1 cellular context compared by ENCODE assay signal in the genomic region with DNA sequence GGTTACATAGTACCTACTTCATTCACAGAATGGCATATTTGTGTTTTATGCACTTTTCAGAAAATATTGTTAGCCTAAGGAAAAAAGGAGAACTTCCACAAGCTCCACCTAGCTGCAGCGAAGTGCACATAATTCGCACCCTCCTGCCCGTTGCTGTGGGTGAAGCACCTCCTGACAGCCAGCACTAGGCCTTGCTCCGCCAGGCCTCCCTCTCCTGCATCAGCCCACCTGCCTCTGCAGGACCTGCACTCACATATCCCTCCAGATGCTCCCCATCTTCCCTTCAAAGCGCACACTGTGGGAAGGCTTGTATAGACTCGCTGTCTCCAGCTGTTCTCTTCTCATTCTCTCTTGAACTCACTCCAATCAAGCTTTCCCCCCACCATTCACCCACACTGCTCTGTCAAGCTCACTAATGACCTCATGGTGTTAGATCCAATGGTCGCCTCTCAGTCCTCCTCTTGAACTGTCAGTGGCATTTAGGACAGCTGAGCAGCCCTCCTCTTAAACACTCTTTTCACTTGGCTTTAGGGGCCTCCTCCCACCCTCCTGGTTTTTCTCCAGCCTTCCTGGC.
TF ChIP-seq lines count a peak whose summit lies in the region.

No MANE protein-coding gene starts in this region.

TF ChIP-seq in H1, 55 proteins besides CTCF, POLR2A, EP300 and RAD21 (continued from another document):
- no peak for TF ChIP-seq CTBP2 (IDR thresholded peaks at IDR 0.05; ENCODE audit: borderline replicate concordance, insufficient read depth, insufficient read length, low read length)
- TF ChIP-seq, protein P1, sequence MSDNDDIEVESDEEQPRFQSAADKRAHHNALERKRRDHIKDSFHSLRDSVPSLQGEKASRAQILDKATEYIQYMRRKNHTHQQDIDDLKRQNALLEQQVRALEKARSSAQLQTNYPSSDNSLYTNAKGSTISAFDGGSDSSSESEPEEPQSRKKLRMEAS (IDR thresholded peaks at IDR 0.05): no peak
- no peak for TF ChIP-seq CHD1 (IDR thresholded peaks at IDR 0.05; ENCODE audit: low read depth, low read length)
- TF ChIP-seq SIN3A (conservative IDR thresholded peaks at IDR 0.05 in 1 of 2, IDR thresholded peaks at IDR 0.05 in 1 of 2; ENCODE audit: low read depth in 1 of 2, low read length in 2 of 2): no peak
- no peak for TF ChIP-seq GTF2F1 (IDR thresholded peaks at IDR 0.05; ENCODE audit: borderline replicate concordance, low read depth, low read length)
- TF ChIP-seq, protein P2, sequence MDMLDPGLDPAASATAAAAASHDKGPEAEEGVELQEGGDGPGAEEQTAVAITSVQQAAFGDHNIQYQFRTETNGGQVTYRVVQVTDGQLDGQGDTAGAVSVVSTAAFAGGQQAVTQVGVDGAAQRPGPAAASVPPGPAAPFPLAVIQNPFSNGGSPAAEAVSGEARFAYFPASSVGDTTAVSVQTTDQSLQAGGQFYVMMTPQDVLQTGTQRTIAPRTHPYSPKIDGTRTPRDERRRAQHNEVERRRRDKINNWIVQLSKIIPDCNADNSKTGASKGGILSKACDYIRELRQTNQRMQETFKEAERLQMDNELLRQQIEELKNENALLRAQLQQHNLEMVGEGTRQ (IDR thresholded peaks at IDR 0.05; ENCODE audit: low read length): no peak
- no peak for TF ChIP-seq POLR2AphosphoS5 (IDR thresholded peaks at IDR 0.05; ENCODE audit: low read depth, low read length)
- no peak for TF ChIP-seq GABPA (IDR thresholded peaks at IDR 0.05; ENCODE audit: borderline replicate concordance, insufficient read depth, low read length)
- TF ChIP-seq EGR1 (IDR thresholded peaks at IDR 0.05; ENCODE audit: borderline replicate concordance, low read depth, low read length): no peak
- no peak for TF ChIP-seq CBX5 (IDR thresholded peaks at IDR 0.05; ENCODE audit: low read depth, low read length)
- no peak for TF ChIP-seq HDAC6 (IDR thresholded peaks at IDR 0.05; ENCODE audit: low read depth, low read length)
- no peak for TF ChIP-seq POU5F1 (IDR thresholded peaks at IDR 0.05; ENCODE audit: low read depth, low read length)
- TF ChIP-seq HDAC2 (IDR thresholded peaks at IDR 0.05; ENCODE audit: borderline replicate concordance in 1 of 2, low read depth in 2 of 2, low read length in 2 of 2): no peak
- TF ChIP-seq TAF1 (IDR thresholded peaks at IDR 0.05; ENCODE audit: low read depth, low read length): no peak
- TF ChIP-seq RXRA (IDR thresholded peaks at IDR 0.05; ENCODE audit: insufficient read depth, low read depth, low read length): no peak
TF ChIP-seq in H1: peak in this region for 0.
